In the genomic region with DNA sequence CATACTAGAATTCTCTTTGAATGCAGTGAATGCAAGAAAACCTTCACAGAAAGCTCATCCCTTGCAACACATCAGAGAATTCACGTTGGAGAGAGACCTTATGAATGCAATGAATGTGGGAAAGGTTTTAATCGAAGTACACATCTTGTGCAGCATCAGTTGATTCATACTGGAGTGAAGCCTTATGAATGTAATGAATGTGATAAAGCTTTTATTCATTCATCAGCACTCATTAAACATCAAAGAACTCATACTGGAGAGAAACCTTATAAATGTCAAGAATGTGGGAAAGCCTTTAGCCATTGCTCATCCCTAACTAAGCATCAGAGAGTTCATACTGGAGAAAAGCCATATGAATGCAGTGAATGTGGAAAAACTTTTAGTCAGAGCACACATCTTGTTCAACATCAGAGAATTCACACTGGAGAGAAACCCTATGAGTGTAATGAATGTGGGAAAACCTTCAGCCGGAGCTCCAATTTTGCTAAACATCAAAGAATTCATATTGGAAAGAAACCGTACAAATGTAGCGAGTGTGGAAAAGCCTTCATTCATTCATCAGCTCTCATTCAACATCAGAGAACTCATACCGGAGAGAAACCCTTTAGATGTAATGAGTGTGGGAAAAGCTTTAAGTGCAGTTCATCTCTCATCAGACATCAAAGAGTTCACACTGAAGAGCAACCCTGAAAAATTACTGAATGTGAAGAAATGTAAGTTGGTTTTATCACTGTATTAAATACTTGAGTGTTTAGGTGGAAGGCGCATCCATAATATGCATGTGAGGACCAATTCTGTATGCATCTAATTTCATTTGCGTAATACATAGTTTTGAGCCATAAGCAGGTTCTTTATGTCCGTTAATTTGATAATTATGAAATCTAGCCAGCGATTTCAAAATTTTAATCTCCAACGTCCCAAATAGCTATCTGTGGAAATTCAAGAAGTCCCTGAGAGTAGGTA, we compare ENCODE assay signal across 2 cellular contexts.
TF ChIP-seq lines count a peak whose summit lies in the region.
"Not testable (repeated sequence)": the region's sequence is repeated elsewhere in the genome, so short reads cannot be mapped to it uniquely, and the experiment has no call there.

No MANE protein-coding gene starts in this region.

TF ChIP-seq in A549, 52 proteins besides CTCF, POLR2A, EP300 and RAD21:
- TF ChIP-seq KDM1A (IDR thresholded peaks at IDR 0.05; ENCODE audit: low read depth) = 0 out of 2 replicates have a peak, but pooled peaks have one; percentile 6

TF ChIP-seq in HEK293, 187 proteins besides CTCF, POLR2A, EP300 and RAD21:
- TF ChIP-seq ZNF274 (IDR thresholded peaks at IDR 0.05; ENCODE audit: low read length) = not testable (repeated sequence)
- peak; percentile 88 for TF ChIP-seq ZNF274 (tag by site-specific recombination; IDR thresholded peaks at IDR 0.05; ENCODE audit: borderline replicate concordance)
- TF ChIP-seq SETDB1 (IDR thresholded peaks at IDR 0.05; ENCODE audit: insufficient read length, low read length) = peak; percentile 99
- peak; percentile 85; the same call in 1 of the 2 replicates for TF ChIP-seq TRIM28 (IDR thresholded peaks at IDR 0.05; ENCODE audit: borderline replicate concordance, low read length)
